In genomic region chr2:173550143-173550542, GRCh38 we compare ENCODE assay signal across 20 cellular contexts.
DNase-seq lines count a peak whose midpoint lies in the region; TF ChIP-seq lines count a peak whose summit lies in the region.
"Had no signal": no experiment of that assay in that cellular context is flagged by ENCODE, and none has a peak within 500 bp of the region (broad histone marks: within the 10 kb centered on the region; RNA-seq: fewer than 3 reads in every experiment).

No MANE protein-coding gene starts in this region.

- no peaks in the 10 kb centered on the region for H3K27me3 Mint-ChIP-seq in chondrocyte (ENCODE audit: low read depth)

- no peak overlapping the region for H3K4me3 Mint-ChIP-seq in chondrocyte (ENCODE audit: unreplicated experiment)
- H3K4me3 Mint-ChIP-seq: immature natural killer cell; naive thymus-derived CD4-positive, alpha-beta T cell; T-helper 2 cell treated with Interferon-gamma antibody and Interleukin-4, amounts not matched to agents 5 μg/mL and 100 μg/mL, for 36 hours had no signal

- no peaks in the 10 kb centered on the region for H3K36me3 Mint-ChIP-seq in chondrocyte (ENCODE audit: low read depth)
- H3K36me3 Mint-ChIP-seq: immature natural killer cell; naive thymus-derived CD4-positive, alpha-beta T cell had no signal

- H3K27ac Mint-ChIP-seq in chondrocyte (ENCODE audit: unreplicated experiment), result peak overlapping the region; percentile 73
- H3K27ac Mint-ChIP-seq: immature natural killer cell; naive thymus-derived CD4-positive, alpha-beta T cell; T-helper 2 cell treated with Interferon-gamma antibody and Interleukin-4, amounts not matched to agents 5 μg/mL and 100 μg/mL, for 36 hours had no signal

- H3K4me3 ChIP-seq in AG10803 (ENCODE audit: low read length), result no peak overlapping the region
- H3K4me3 ChIP-seq: adrenal gland; BLaER1 treated with 17β-estradiol and CSF1 and Interleukin-3, amounts not matched to agents 10 nM and 100 nM; heart left ventricle; suprapubic skin had no signal

- H3K9me3 Mint-ChIP-seq in chondrocyte (ENCODE audit: low read depth), result peaks cover 15% of the 10 kb centered on the region
- H3K9me3 Mint-ChIP-seq: T-helper 2 cell treated with Interferon-gamma antibody and Interleukin-4, amounts not matched to agents 5 μg/mL and 100 μg/mL, for 36 hours had no signal

- no peak for TF ChIP-seq CTCF in AG10803 (conservative IDR thresholded peaks at IDR 0.05; ENCODE audit: low read length)
- TF ChIP-seq CTCF in chondrocyte (IDR thresholded peaks at IDR 0.05), result no peak

- peaks cover 29% of the 10 kb centered on the region for H3K4me1 Mint-ChIP-seq in chondrocyte (ENCODE audit: low read depth)
- H3K4me1 Mint-ChIP-seq: immature natural killer cell had no signal

- peak; percentile 87 for DNase-seq in AG10803 (ENCODE audit: low read depth)
- DNase-seq in HT1080 (ENCODE audit: low read depth), result peak; percentile 29
- no peak for DNase-seq in chondrocyte (ENCODE audit: low spot score)
- DNase-seq in iris pigment epithelial cell (ENCODE audit: low read depth), result peak; percentile 84
- DNase-seq in HT-29 (ENCODE audit: low spot score), result no peak
- no peak for DNase-seq in C1 segment of cervical spinal cord (lab: John Stamatoyannopoulos, UW)
- no peak for DNase-seq in NCI-H2227 (lab: John Stamatoyannopoulos, UW; ENCODE audit: unreplicated experiment)
- DNase-seq in SK-N-DZ (ENCODE audit: low spot score), result no peak
- DNase-seq: adrenal gland; heart left ventricle; immature natural killer cell; naive thymus-derived CD4-positive, alpha-beta T cell; NCI-H187 treated with DMSO at 0.1 percent for 48 hours; NCI-H446; small intestine; stimulated activated CD4-positive, alpha-beta T cell treated with anti-CD3 and anti-CD28 coated beads, Interleukin-4, amount 100 ng/mL, for 4 hours; stimulated activated CD8-positive, alpha-beta memory T cell treated with anti-CD3 and anti-CD28 coated beads, Interleukin-4, amount 100 ng/mL, for 48 hours had no signal

Comparison
In these comparisons a context has a peak if more than half of its experiments do, and no peak if none do; other contexts are left out.
1. DNase-seq: peak in AG10803 (single experiment), HT1080 (single experiment) and iris pigment epithelial cell (single experiment); none in chondrocyte (single experiment), HT-29 (single experiment), C1 segment of cervical spinal cord (0 of 14), NCI-H2227 (single experiment) and SK-N-DZ (single experiment).